1 cellular context compared by ENCODE assay signal in the genomic region with DNA sequence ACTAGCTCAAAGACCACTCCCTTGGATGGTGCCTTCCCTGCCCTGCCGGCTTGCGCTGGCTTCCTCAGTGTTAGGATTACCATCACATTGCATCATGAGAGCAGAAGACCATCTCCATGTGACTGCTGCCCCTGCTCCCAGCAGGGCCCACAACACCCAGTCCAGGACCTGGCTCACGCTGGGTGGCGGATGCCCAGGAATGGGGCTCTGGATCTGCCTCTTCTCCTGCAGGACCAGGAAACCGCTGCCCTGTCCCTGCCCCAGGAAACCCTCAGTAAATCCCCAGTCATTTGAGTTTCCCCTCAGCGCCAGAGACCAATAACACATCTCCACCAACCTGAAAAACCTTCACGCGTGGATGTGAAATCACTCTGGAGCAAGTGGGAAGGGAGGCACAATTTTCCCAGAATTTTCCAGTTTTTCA.
TF ChIP-seq lines count a peak whose summit lies in the region.

No MANE protein-coding gene starts in this region.

TF ChIP-seq in K562, 482 proteins besides CTCF, POLR2A, EP300 and RAD21 (continued from another document and continues in another):
- TF ChIP-seq, protein P1, sequence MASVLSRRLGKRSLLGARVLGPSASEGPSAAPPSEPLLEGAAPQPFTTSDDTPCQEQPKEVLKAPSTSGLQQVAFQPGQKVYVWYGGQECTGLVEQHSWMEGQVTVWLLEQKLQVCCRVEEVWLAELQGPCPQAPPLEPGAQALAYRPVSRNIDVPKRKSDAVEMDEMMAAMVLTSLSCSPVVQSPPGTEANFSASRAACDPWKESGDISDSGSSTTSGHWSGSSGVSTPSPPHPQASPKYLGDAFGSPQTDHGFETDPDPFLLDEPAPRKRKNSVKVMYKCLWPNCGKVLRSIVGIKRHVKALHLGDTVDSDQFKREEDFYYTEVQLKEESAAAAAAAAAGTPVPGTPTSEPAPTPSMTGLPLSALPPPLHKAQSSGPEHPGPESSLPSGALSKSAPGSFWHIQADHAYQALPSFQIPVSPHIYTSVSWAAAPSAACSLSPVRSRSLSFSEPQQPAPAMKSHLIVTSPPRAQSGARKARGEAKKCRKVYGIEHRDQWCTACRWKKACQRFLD (CRISPR knock-in tag; IDR thresholded peaks at IDR 0.05), result peak; percentile 90
- TF ChIP-seq ZNF239 (CRISPR knock-in tag; IDR thresholded peaks at IDR 0.05) (peak; percentile 82), FOXJ2 (tag; IDR thresholded peaks at IDR 0.05) (peak; percentile 71), ARID1B (IDR thresholded peaks at IDR 0.05) (0 out of 2 replicates have a peak, but pooled peaks have one; percentile 19), ZNF140 (CRISPR knock-in tag; IDR thresholded peaks at IDR 0.05) (0 out of 2 replicates have a peak, but pooled peaks have one; percentile 58), ZNF408 (CRISPR knock-in tag; IDR thresholded peaks at IDR 0.05; ENCODE audit: low read depth) (no peak), OTX1 (CRISPR knock-in tag; IDR thresholded peaks at IDR 0.05) (peak; percentile 73; the same call in 1 of the 2 replicates), RAD51 (IDR thresholded peaks at IDR 0.05; ENCODE audit: borderline replicate concordance, low read depth) (0 out of 2 replicates have a peak, but pooled peaks have one; percentile 10), TOE1 (IDR thresholded peaks at IDR 0.05; ENCODE audit: borderline replicate concordance) (no peak), TOE1 (CRISPR knock-in tag; IDR thresholded peaks at IDR 0.05; ENCODE audit: borderline replicate concordance, low read depth) (no peak), MAFG (tag; conservative IDR thresholded peaks at IDR 0.05) (no peak), RBM15 (IDR thresholded peaks at IDR 0.05; ENCODE audit: insufficient read depth, low read length) (no peak), IFI16 (CRISPR knock-in tag; IDR thresholded peaks at IDR 0.05) (no peak), PML (IDR thresholded peaks at IDR 0.05; ENCODE audit: low read length) (no peak), ZNF354B (CRISPR knock-in tag; IDR thresholded peaks at IDR 0.05) (no peak), ATF6 (CRISPR knock-in tag; IDR thresholded peaks at IDR 0.05) (no peak), ZBTB26 (CRISPR knock-in tag; IDR thresholded peaks at IDR 0.05) (no peak), ZNF324 (CRISPR knock-in tag; IDR thresholded peaks at IDR 0.05) (0 out of 2 replicates have a peak, but pooled peaks have one; percentile 23), MTA1 (IDR thresholded peaks at IDR 0.05; ENCODE audit: borderline replicate concordance) (no peak), ZNF23 (CRISPR knock-in tag; IDR thresholded peaks at IDR 0.05) (no peak), WHSC1 (IDR thresholded peaks at IDR 0.05; ENCODE audit: low read length) (no peak), ZNF695 (CRISPR knock-in tag; IDR thresholded peaks at IDR 0.05) (peak; percentile 30; the same call in 1 of the 2 replicates), ETV1 (tag; conservative IDR thresholded peaks at IDR 0.05; ENCODE audit: low read depth) (no peak), ZNF780A (CRISPR knock-in tag; IDR thresholded peaks at IDR 0.05) (no peak), ZNF511 (CRISPR knock-in tag; IDR thresholded peaks at IDR 0.05) (0 out of 2 replicates have a peak, but pooled peaks have one; percentile 10), HOMEZ (CRISPR knock-in tag; IDR thresholded peaks at IDR 0.05) (peak; percentile 57; the same call in 1 of the 2 replicates), TEAD4 (IDR thresholded peaks at IDR 0.05; ENCODE audit: low read length) (no peak), TEAD4 (CRISPR knock-in tag; IDR thresholded peaks at IDR 0.05; ENCODE audit: borderline replicate concordance) (no peak), MYBL2 (IDR thresholded peaks at IDR 0.05; ENCODE audit: low read depth) (no peak), MYBL2 (CRISPR knock-in tag; IDR thresholded peaks at IDR 0.05; ENCODE audit: borderline replicate concordance) (no peak), TAF7 (tag; IDR thresholded peaks at IDR 0.05) (no peak), XRCC3 (IDR thresholded peaks at IDR 0.05) (no peak), ZNF384 (IDR thresholded peaks at IDR 0.05; ENCODE audit: low read depth, low read length) (no peak), ZBTB1 (CRISPR knock-in tag; IDR thresholded peaks at IDR 0.05; ENCODE audit: borderline replicate concordance, low read depth) (no peak), TRIM24 (IDR thresholded peaks at IDR 0.05) (peak; percentile 41 to 54; a peak in 2 of 4 replicates), BRF1 (IDR thresholded peaks at IDR 0.05; ENCODE audit: borderline replicate concordance, extremely low read depth, insufficient read length) (no peak), NR2C2 (CRISPR knock-in tag; IDR thresholded peaks at IDR 0.05) (no peak), NR2C2 (tag; IDR thresholded peaks at IDR 0.05) (peak; percentile 44), ZNF316 (IDR thresholded peaks at IDR 0.05) (no peak), PURB (CRISPR knock-in tag; IDR thresholded peaks at IDR 0.05; ENCODE audit: low read depth) (no peak), ZSCAN32 (CRISPR knock-in tag; IDR thresholded peaks at IDR 0.05) (peak; percentile 85), ZNF668 (CRISPR knock-in tag; IDR thresholded peaks at IDR 0.05) (no peak), NFIX (CRISPR knock-in tag; IDR thresholded peaks at IDR 0.05; ENCODE audit: low read depth) (no peak)
- TF ChIP-seq, protein P2, sequence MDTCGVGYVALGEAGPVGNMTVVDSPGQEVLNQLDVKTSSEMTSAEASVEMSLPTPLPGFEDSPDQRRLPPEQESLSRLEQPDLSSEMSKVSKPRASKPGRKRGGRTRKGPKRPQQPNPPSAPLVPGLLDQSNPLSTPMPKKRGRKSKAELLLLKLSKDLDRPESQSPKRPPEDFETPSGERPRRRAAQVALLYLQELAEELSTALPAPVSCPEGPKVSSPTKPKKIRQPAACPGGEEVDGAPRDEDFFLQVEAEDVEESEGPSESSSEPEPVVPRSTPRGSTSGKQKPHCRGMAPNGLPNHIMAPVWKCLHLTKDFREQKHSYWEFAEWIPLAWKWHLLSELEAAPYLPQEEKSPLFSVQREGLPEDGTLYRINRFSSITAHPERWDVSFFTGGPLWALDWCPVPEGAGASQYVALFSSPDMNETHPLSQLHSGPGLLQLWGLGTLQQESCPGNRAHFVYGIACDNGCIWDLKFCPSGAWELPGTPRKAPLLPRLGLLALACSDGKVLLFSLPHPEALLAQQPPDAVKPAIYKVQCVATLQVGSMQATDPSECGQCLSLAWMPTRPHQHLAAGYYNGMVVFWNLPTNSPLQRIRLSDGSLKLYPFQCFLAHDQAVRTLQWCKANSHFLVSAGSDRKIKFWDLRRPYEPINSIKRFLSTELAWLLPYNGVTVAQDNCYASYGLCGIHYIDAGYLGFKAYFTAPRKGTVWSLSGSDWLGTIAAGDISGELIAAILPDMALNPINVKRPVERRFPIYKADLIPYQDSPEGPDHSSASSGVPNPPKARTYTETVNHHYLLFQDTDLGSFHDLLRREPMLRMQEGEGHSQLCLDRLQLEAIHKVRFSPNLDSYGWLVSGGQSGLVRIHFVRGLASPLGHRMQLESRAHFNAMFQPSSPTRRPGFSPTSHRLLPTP (IDR thresholded peaks at IDR 0.05; ENCODE audit: borderline replicate concordance, extremely low read depth, insufficient read length), result no peak
- TF ChIP-seq, protein P3, sequence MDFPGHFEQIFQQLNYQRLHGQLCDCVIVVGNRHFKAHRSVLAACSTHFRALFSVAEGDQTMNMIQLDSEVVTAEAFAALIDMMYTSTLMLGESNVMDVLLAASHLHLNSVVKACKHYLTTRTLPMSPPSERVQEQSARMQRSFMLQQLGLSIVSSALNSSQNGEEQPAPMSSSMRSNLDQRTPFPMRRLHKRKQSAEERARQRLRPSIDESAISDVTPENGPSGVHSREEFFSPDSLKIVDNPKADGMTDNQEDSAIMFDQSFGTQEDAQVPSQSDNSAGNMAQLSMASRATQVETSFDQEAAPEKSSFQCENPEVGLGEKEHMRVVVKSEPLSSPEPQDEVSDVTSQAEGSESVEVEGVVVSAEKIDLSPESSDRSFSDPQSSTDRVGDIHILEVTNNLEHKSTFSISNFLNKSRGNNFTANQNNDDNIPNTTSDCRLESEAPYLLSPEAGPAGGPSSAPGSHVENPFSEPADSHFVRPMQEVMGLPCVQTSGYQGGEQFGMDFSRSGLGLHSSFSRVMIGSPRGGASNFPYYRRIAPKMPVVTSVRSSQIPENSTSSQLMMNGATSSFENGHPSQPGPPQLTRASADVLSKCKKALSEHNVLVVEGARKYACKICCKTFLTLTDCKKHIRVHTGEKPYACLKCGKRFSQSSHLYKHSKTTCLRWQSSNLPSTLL (IDR thresholded peaks at IDR 0.05), result no peak
- TF ChIP-seq, protein P4, sequence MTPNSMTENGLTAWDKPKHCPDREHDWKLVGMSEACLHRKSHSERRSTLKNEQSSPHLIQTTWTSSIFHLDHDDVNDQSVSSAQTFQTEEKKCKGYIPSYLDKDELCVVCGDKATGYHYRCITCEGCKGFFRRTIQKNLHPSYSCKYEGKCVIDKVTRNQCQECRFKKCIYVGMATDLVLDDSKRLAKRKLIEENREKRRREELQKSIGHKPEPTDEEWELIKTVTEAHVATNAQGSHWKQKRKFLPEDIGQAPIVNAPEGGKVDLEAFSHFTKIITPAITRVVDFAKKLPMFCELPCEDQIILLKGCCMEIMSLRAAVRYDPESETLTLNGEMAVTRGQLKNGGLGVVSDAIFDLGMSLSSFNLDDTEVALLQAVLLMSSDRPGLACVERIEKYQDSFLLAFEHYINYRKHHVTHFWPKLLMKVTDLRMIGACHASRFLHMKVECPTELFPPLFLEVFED (CRISPR knock-in tag; conservative IDR thresholded peaks at IDR 0.05), result 0 out of 2 replicates have a peak, but pooled peaks have one; percentile 6
- TF ChIP-seq, protein P5, sequence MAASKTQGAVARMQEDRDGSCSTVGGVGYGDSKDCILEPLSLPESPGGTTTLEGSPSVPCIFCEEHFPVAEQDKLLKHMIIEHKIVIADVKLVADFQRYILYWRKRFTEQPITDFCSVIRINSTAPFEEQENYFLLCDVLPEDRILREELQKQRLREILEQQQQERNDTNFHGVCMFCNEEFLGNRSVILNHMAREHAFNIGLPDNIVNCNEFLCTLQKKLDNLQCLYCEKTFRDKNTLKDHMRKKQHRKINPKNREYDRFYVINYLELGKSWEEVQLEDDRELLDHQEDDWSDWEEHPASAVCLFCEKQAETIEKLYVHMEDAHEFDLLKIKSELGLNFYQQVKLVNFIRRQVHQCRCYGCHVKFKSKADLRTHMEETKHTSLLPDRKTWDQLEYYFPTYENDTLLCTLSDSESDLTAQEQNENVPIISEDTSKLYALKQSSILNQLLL (CRISPR knock-in tag; IDR thresholded peaks at IDR 0.05; ENCODE audit: borderline replicate concordance), result no peak
- TF ChIP-seq, protein P6, sequence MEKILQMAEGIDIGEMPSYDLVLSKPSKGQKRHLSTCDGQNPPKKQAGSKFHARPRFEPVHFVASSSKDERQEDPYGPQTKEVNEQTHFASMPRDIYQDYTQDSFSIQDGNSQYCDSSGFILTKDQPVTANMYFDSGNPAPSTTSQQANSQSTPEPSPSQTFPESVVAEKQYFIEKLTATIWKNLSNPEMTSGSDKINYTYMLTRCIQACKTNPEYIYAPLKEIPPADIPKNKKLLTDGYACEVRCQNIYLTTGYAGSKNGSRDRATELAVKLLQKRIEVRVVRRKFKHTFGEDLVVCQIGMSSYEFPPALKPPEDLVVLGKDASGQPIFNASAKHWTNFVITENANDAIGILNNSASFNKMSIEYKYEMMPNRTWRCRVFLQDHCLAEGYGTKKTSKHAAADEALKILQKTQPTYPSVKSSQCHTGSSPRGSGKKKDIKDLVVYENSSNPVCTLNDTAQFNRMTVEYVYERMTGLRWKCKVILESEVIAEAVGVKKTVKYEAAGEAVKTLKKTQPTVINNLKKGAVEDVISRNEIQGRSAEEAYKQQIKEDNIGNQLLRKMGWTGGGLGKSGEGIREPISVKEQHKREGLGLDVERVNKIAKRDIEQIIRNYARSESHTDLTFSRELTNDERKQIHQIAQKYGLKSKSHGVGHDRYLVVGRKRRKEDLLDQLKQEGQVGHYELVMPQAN (IDR thresholded peaks at IDR 0.05; ENCODE audit: borderline replicate concordance), result no peak
